ENCODE assay signal across 10 cellular contexts in genomic region chr2:11754705-11755026, GRCh38. TPM values are rescaled to one million over a fixed set of nuclear protein-coding genes. Genes with fewer than 3 reads are reported as not detected.
A peak's percentile ranks its signal among the peaks of the same experiment; 100 is the strongest.
DNase-seq lines count a peak whose midpoint lies in the region; ATAC-seq, FAIRE-seq and TF ChIP-seq lines count a peak whose summit lies in the region.
"Had no signal": no experiment of that assay in that cellular context is flagged by ENCODE, and none has a peak within 500 bp of the region (broad histone marks: within the 10 kb centered on the region; RNA-seq: fewer than 3 reads in every experiment).

No MANE protein-coding gene starts in this region.

- no peaks in the 10 kb centered on the region for H3F3A ChIP-seq in Loucy (ENCODE audit: low read depth)

- peaks cover 7% of the 10 kb centered on the region for H3K36me3 Mint-ChIP-seq in astrocyte (ENCODE audit: low read depth, unreplicated experiment)

- H3K27me3 Mint-ChIP-seq in astrocyte (ENCODE audit: low read depth, unreplicated experiment), result no peaks in the 10 kb centered on the region

- H3K4me1 Mint-ChIP-seq in astrocyte (ENCODE audit: low read depth, unreplicated experiment), result peaks cover 28% of the 10 kb centered on the region

- H3K4me1 ChIP-seq in Loucy (ENCODE audit: insufficient read depth, low read length, poor library complexity, severe bottlenecking) (peaks cover 53% of the 10 kb centered on the region), astrocyte (ENCODE audit: insufficient read depth, low read length) (peaks cover 29% of the 10 kb centered on the region), psoas muscle (peaks cover 72% of the 10 kb centered on the region)

- H3K4me2 ChIP-seq in Loucy (ENCODE audit: low read depth, low read length, poor library complexity, severe bottlenecking) (peak overlapping the region; percentile 91), astrocyte (ENCODE audit: low read length) (peak overlapping the region; percentile 44)
- H3K4me2 ChIP-seq: GM23338 had no signal

- no peak overlapping the region for H2AFZ ChIP-seq in Loucy (ENCODE audit: low read length)
- no peak overlapping the region for H2AFZ ChIP-seq in astrocyte (ENCODE audit: low read depth, low read length)
- H2AFZ ChIP-seq: GM23338 had no signal

- no peak overlapping the region for H3K4me3 Mint-ChIP-seq in astrocyte (ENCODE audit: unreplicated experiment)
- H3K4me3 Mint-ChIP-seq: GM23338 had no signal

- WGBS in psoas muscle, 3 donors, result 67 to 77% (median 74%) methylated on average over 2 of the region's 2 CpGs

- TF ChIP-seq CTCF in Loucy (conservative IDR thresholded peaks at IDR 0.05; ENCODE audit: low read length) (no peak), astrocyte (IDR thresholded peaks at IDR 0.05; ENCODE audit: insufficient read depth, low read depth, low read length) (no peak), psoas muscle (IDR thresholded peaks at IDR 0.05) (no peak)

- H3K9ac ChIP-seq in Loucy (ENCODE audit: low read depth, low read length, poor library complexity, severe bottlenecking) (peak overlapping the region; percentile 50), astrocyte (ENCODE audit: low read length) (no peak overlapping the region)

- no peak overlapping the region for H3K27ac Mint-ChIP-seq in astrocyte (ENCODE audit: unreplicated experiment)
- H3K27ac Mint-ChIP-seq: GM23338 had no signal

- H3K27me3 ChIP-seq in Loucy (ENCODE audit: insufficient read depth, low read length, poor library complexity, severe bottlenecking) (no peaks in the 10 kb centered on the region), astrocyte (ENCODE audit: insufficient read depth, low read length) (no peaks in the 10 kb centered on the region), psoas muscle (ENCODE audit: insufficient read depth in 3 of 3, low read length in 2 of 3) (no peaks in the 10 kb centered on the region)
- H3K27me3 ChIP-seq: tibial artery had no signal

- peak overlapping the region; percentile 2; the same call in 1 of the 2 replicates for H3K4me3 ChIP-seq in GM08714 (ENCODE audit: low read length)
- peak overlapping the region; percentile 68 for H3K4me3 ChIP-seq in Loucy (ENCODE audit: low read length, poor library complexity, severe bottlenecking)
- H3K4me3 ChIP-seq in astrocyte (ENCODE audit: insufficient read depth, low read depth, low read length), result no peak overlapping the region
- no peak overlapping the region for H3K4me3 ChIP-seq in psoas muscle
- H3K4me3 ChIP-seq: GM23338, K562 had no signal

- peaks cover 15% of the 10 kb centered on the region for H4K20me1 ChIP-seq in Loucy (ENCODE audit: insufficient read depth, low read length, poor library complexity, severe bottlenecking)
- H4K20me1 ChIP-seq in astrocyte (ENCODE audit: insufficient read depth, low read length), result peaks cover 79% of the 10 kb centered on the region

- H3K9me2 ChIP-seq in Loucy (replicated peaks; ENCODE audit: low read depth, low read length), result no peaks in the 10 kb centered on the region

- intact Hi-C loops in psoas muscle (cut with DNase I), result no loop called here

- no peak for FAIRE-seq in astrocyte (lab: Jason Lieb, UNC)

- H3K9me3 ChIP-seq in Loucy (ENCODE audit: insufficient read depth, low read depth, low read length), result no peaks in the 10 kb centered on the region
- H3K9me3 ChIP-seq in astrocyte (ENCODE audit: insufficient read depth, low read depth, low read length), result no peaks in the 10 kb centered on the region
- no peaks in the 10 kb centered on the region for H3K9me3 ChIP-seq in psoas muscle
- H3K9me3 ChIP-seq: tibial artery had no signal

- peaks cover 2% of the 10 kb centered on the region for H3K9me3 Mint-ChIP-seq in astrocyte (ENCODE audit: unreplicated experiment)

- H3K36me3 ChIP-seq in Loucy (ENCODE audit: insufficient read depth, low read length) (no peaks in the 10 kb centered on the region), astrocyte (ENCODE audit: insufficient read depth, low read length) (no peaks in the 10 kb centered on the region), psoas muscle (ENCODE audit: insufficient read depth in 1 of 2, low read depth in 1 of 2) (no peaks in the 10 kb centered on the region)
- H3K36me3 ChIP-seq: tibial artery had no signal

- H3K79me2 ChIP-seq in Loucy (ENCODE audit: insufficient read depth, low read length) (peaks cover 78% of the 10 kb centered on the region), astrocyte (ENCODE audit: insufficient read depth, low read length) (peaks cover 78% of the 10 kb centered on the region)

- DNase-seq in astrocyte (ENCODE audit: low read depth), result no peak
- no peak for DNase-seq in psoas muscle
- DNase-seq in HUDEP-2 (lab: John Stamatoyannopoulos, UW; ENCODE audit: unreplicated experiment in 76 of 76), result no peak
- no peak for DNase-seq in medulla oblongata (ENCODE audit: extremely low spot score)
- no peak for DNase-seq in NCI-H1105 treated with DMSO at 0.1 percent for 48 hours (lab: John Stamatoyannopoulos, UW)
- DNase-seq: tibial artery had no signal

- no peak for ATAC-seq in psoas muscle
- ATAC-seq: GM23338 had no signal

- H3K27ac ChIP-seq in astrocyte (ENCODE audit: low read depth, low read length) (no peak overlapping the region), psoas muscle (peak overlapping the region; percentile 82)

RNA-seq across cellular contexts. Expression of gene LPIN1, which starts 8.2 kb away (rescaled TPM):
- total RNA-seq in astrocyte, result 16.1 and 23.4 TPM in 2 replicates
- total RNA-seq in psoas muscle, result 100 to 1,000 TPM; 109 to 382 (median 250) TPM
- polyA plus RNA-seq in psoas muscle, result 100 to 1,000 TPM in 2 of 3 donors, 10 to 100 TPM in 1; 82.0 to 291 (median 146) TPM

Comparison
In these comparisons a context has a peak if more than half of its experiments do, and no peak if none do; other contexts are left out.
1. H3K4me3 ChIP-seq: peak in GM08714 (single experiment) and Loucy (single experiment); none in astrocyte (single experiment) and psoas muscle (single experiment).